1 cellular context compared by ENCODE assay signal in genomic region chr6:27234576-27234975, GRCh38.
TF ChIP-seq lines count a peak whose summit lies in the region.

No MANE protein-coding gene starts in this region.

TF ChIP-seq in H1, 55 proteins besides CTCF, POLR2A, EP300 and RAD21:
- TF ChIP-seq PHF8 (conservative IDR thresholded peaks at IDR 0.05; ENCODE audit: low read depth, low read length) (no peak), TCF12 (IDR thresholded peaks at IDR 0.05; ENCODE audit: low read depth, low read length) (no peak), SP1 (IDR thresholded peaks at IDR 0.05; ENCODE audit: low read depth, low read length) (no peak), BRCA1 (IDR thresholded peaks at IDR 0.05; ENCODE audit: low read depth, low read length) (no peak), NANOG (IDR thresholded peaks at IDR 0.05; ENCODE audit: insufficient read depth, low read depth, low read length, poor library complexity, severe bottlenecking) (no peak), GTF2F1 (IDR thresholded peaks at IDR 0.05; ENCODE audit: borderline replicate concordance, low read depth, low read length) (no peak), POU5F1 (IDR thresholded peaks at IDR 0.05; ENCODE audit: low read depth, low read length) (no peak), FOSL1 (IDR thresholded peaks at IDR 0.05; ENCODE audit: insufficient read depth, low read depth, low read length) (no peak), CBX8 (IDR thresholded peaks at IDR 0.05; ENCODE audit: borderline replicate concordance, low read depth, low read length) (no peak), SP2 (IDR thresholded peaks at IDR 0.05; ENCODE audit: low read length) (no peak), SRF (IDR thresholded peaks at IDR 0.05; ENCODE audit: low read depth, low read length) (no peak), CREB1 (IDR thresholded peaks at IDR 0.05) (no peak), JUN (IDR thresholded peaks at IDR 0.05; ENCODE audit: low read depth, low read length) (no peak), JUND (IDR thresholded peaks at IDR 0.05; ENCODE audit: low read length) (no peak), KDM1A (IDR thresholded peaks at IDR 0.05; ENCODE audit: borderline replicate concordance, low read length) (no peak), NRF1 (IDR thresholded peaks at IDR 0.05; ENCODE audit: low read depth, low read length) (no peak), E2F6 (IDR thresholded peaks at IDR 0.05) (no peak), SIRT6 (IDR thresholded peaks at IDR 0.05; ENCODE audit: low read length) (no peak), MAFK (IDR thresholded peaks at IDR 0.05; ENCODE audit: low read depth, low read length) (no peak), RFX5 (IDR thresholded peaks at IDR 0.05; ENCODE audit: borderline replicate concordance, low read depth, low read length) (no peak)
